ENCODE assay signal across 8 cellular contexts in genomic region chr19:10271543-10272086, GRCh38.
DNase-seq lines count a peak whose midpoint lies in the region; ATAC-seq and TF ChIP-seq lines count a peak whose summit lies in the region.

No MANE protein-coding gene starts in this region.

- peak overlapping the region; percentile 24 to 56 (median 42) for H3K4me3 ChIP-seq in skin epidermis

- peak overlapping the region; percentile 16 to 97 (median 88) for H3K27ac ChIP-seq in skin epidermis

- DNase-seq in GM13976 (ENCODE audit: low spot score) (peak; percentile 77), UCSD-AML1 (lab: John Stamatoyannopoulos, UW; ENCODE audit: unreplicated experiment) (peak; percentile 40), germinal center (ENCODE audit: low spot score) (peak; percentile 68), HCEC 1CT (no peak), NOMO-1 treated with dmso at 0.1 percent for 144 hours (lab: John Stamatoyannopoulos, UW; ENCODE audit: unreplicated experiment) (no peak)

- in situ Hi-C loops in GM13976 (cut with MboI; ENCODE audit: low sequenced_read_pairs, unreplicated experiment): no loop called here

- no peak for TF ChIP-seq CTCF in GM13976 (IDR thresholded peaks at IDR 0.05; ENCODE audit: borderline replicate concordance, control extremely low read depth, extremely low read depth, insufficient read depth, missing control alignments)

- ATAC-seq in HG02571 (IDR thresholded peaks at IDR 0.05; ENCODE audit: unreplicated experiment) (peak; percentile 24), GM21786 (IDR thresholded peaks at IDR 0.05; ENCODE audit: unreplicated experiment) (no peak)

Comparison
In these comparisons a context has a peak if more than half of its experiments do, and no peak if none do; other contexts are left out.
1. DNase-seq: peak in GM13976 (single experiment), UCSD-AML1 (single experiment) and germinal center (single experiment); none in HCEC 1CT (single experiment) and NOMO-1 treated with dmso at 0.1 percent for 144 hours (single experiment).